In the genomic region with DNA sequence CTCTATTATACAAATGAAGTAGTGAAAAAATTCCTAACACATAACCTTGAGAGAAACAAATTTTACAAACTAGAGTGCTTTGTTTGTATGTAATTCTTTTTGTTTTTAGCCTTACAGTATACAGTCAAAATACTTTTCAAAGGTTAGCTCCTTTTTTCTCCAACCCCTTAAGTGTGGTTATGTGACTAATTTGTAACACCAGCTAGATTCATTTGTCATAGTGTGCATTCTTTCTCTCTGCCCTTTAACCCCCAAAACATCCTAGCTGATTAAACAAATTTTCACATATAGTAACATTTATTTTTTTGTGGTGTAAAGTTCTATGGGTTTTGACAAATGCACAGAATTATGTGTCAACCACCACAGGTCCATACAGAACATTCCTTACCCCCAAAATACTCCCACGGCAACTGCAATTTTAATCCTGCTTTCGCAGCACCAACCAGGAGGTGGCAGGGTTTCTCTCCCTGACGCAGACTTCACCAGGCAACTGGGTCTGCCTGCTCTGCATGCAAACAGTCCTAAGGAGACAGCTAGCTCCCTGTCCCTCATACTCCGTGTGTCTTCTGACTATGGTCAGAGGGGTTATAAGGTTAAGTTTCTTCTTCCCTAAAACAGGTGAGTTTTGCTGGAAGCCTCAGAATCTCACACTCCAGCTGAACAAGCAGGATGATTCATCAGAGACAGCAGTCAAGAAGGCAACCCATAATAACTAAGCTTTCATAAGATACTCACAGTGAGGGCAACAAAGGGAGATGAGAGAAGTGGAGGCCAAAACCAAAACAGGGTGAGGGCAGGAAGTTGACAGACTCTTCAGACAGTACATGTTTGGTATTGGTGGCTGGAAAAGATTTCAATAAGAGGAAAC, we compare ENCODE assay signal across 8 cellular contexts. TPM values are rescaled to one million over a fixed set of nuclear protein-coding genes. Genes with fewer than 3 reads are reported as not detected.
DNase-seq lines count a peak whose midpoint lies in the region; ATAC-seq, FAIRE-seq and TF ChIP-seq lines count a peak whose summit lies in the region.

No MANE protein-coding gene starts in this region.

- H3K4me1 Mint-ChIP-seq in stimulated activated naive B cell treated with anti-CD40 and anti-IgM and Interleukin-4, amounts not matched to agents 10 μg/mL and 1 μg/mL and 100 μg/mL, for 72 hours = no peaks in the 10 kb centered on the region
- peaks cover 2% of the 10 kb centered on the region for H3K4me1 Mint-ChIP-seq in T-helper 17 cell

- H3K9me3 Mint-ChIP-seq in stimulated activated naive B cell treated with anti-CD40 and anti-IgM and Interleukin-4, amounts not matched to agents 10 μg/mL and 1 μg/mL and 100 μg/mL, for 72 hours = no peaks in the 10 kb centered on the region

- no peak for FAIRE-seq in bronchial epithelial cell (lab: Jason Lieb, UNC)

- no peaks in the 10 kb centered on the region for H3K36me3 Mint-ChIP-seq in stimulated activated naive B cell treated with anti-CD40 and anti-IgM and Interleukin-4, amounts not matched to agents 10 μg/mL and 1 μg/mL and 100 μg/mL, for 72 hours
- H3K36me3 Mint-ChIP-seq in T-helper 17 cell (ENCODE audit: low read depth) = no peaks in the 10 kb centered on the region

- no peaks in the 10 kb centered on the region for H3K27me3 Mint-ChIP-seq in stimulated activated naive B cell treated with anti-CD40 and anti-IgM and Interleukin-4, amounts not matched to agents 10 μg/mL and 1 μg/mL and 100 μg/mL, for 72 hours
- H3K27me3 Mint-ChIP-seq in T-helper 17 cell = peaks cover 26% of the 10 kb centered on the region

- H3K27ac Mint-ChIP-seq in stimulated activated naive B cell treated with anti-CD40 and anti-IgM and Interleukin-4, amounts not matched to agents 10 μg/mL and 1 μg/mL and 100 μg/mL, for 72 hours = no peak overlapping the region
- no peak overlapping the region for H3K27ac Mint-ChIP-seq in T-helper 17 cell

- no peaks in the 10 kb centered on the region for H3K9me3 ChIP-seq in T-helper 17 cell (ENCODE audit: control insufficient read depth, low read length, poor library complexity, severe bottlenecking)

- peak; percentile 76 for TF ChIP-seq CTCF in bronchial epithelial cell (IDR thresholded peaks at IDR 0.05; ENCODE audit: insufficient read depth, low read length, severe bottlenecking)

- ATAC-seq in HG03342 (IDR thresholded peaks at IDR 0.05; ENCODE audit: unreplicated experiment) = peak; percentile 47
- peak; percentile 41 to 57 for ATAC-seq in stimulated activated naive B cell treated with anti-CD40 and anti-IgM and Interleukin-4, amounts not matched to agents 10 μg/mL and 1 μg/mL and 100 μg/mL, for 72 hours (replicated peaks)
- ATAC-seq in T-helper 17 cell = no peak
- ATAC-seq in GM18873 (IDR thresholded peaks at IDR 0.05; ENCODE audit: low FRiP score, unreplicated experiment) = no peak

- H3K27me3 ChIP-seq in bronchial epithelial cell (ENCODE audit: control insufficient read depth, insufficient read depth, low read length) = no peaks in the 10 kb centered on the region

- no peaks in the 10 kb centered on the region for H3K36me3 ChIP-seq in bronchial epithelial cell (ENCODE audit: control insufficient read depth, insufficient read depth, low read length)

- DNase-seq in EH (ENCODE audit: low read depth) (peak; percentile 75), RKO (ENCODE audit: low spot score) (peak; percentile 58), bronchial epithelial cell (ENCODE audit: low read depth) (peak; percentile 71), left kidney (ENCODE audit: low read depth, low spot score) (peak; percentile 78), T-helper 17 cell (no peak)
- DNase-seq in stimulated activated naive B cell treated with anti-CD40 and anti-IgM and Interleukin-4, amounts not matched to agents 10 μg/mL and 1 μg/mL and 100 μg/mL, for 72 hours = no peak

- H3K4me3 ChIP-seq in bronchial epithelial cell (ENCODE audit: low read depth, low read length) = no peak overlapping the region

- H3K4me3 Mint-ChIP-seq in stimulated activated naive B cell treated with anti-CD40 and anti-IgM and Interleukin-4, amounts not matched to agents 10 μg/mL and 1 μg/mL and 100 μg/mL, for 72 hours = no peak overlapping the region
- H3K4me3 Mint-ChIP-seq in T-helper 17 cell = no peak overlapping the region

RNA-seq across cellular contexts. Expression of a gene that starts 44.5 kb away (rescaled TPM):
- total RNA-seq in bronchial epithelial cell (not detected in 2 replicates), T-helper 17 cell (not detected)

Comparison
In these comparisons a context has a peak if more than half of its experiments do, and no peak if none do; other contexts are left out.
1. DNase-seq: peak in EH (single experiment), RKO (single experiment), bronchial epithelial cell (single experiment) and left kidney (single experiment); none in stimulated activated naive B cell treated with anti-CD40 and anti-IgM and Interleukin-4, amounts not matched to agents 10 μg/mL and 1 μg/mL and 100 μg/mL, for 72 hours (single experiment) and T-helper 17 cell (0 of 3).
2. ATAC-seq: peak in HG03342 (single experiment) and stimulated activated naive B cell treated with anti-CD40 and anti-IgM and Interleukin-4, amounts not matched to agents 10 μg/mL and 1 μg/mL and 100 μg/mL, for 72 hours (2 of 2); none in T-helper 17 cell (single experiment) and GM18873 (single experiment).